7 cellular contexts compared by ENCODE assay signal in the genomic region with DNA sequence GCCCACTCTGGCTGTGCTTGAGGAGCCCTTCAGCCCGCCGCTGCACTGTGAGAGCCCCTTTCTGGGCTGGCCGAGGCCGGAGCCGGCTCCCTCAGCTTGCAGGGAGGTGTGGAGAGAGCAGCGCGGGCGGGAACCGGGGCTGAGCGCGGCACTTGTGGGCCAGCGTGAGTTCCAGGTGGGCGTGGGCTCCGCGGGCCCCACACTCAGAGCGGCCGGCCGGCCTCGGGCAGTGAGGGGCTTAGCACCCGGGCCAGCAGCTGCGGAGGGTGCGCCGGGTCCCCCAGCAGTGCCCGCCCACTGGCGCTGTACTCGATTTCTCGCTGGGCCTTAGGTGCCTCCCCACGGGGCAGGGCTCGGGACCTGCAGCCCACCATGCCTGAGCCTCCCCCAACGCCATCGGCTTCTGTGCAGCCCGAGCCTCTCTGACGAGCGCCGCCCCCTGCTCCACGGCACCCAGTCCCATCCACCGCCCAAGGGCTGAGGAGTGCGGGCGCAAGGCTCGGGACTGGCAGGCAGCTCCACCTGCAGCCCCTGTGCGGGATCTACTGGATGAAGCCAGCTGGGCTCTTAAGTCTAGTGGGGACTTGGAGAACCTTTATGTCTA.
A peak's percentile ranks its signal among the peaks of the same experiment; 100 is the strongest.
DNase-seq lines count a peak whose midpoint lies in the region; ATAC-seq and TF ChIP-seq lines count a peak whose summit lies in the region.
"Not testable (repeated sequence)": the region's sequence is repeated elsewhere in the genome, so short reads cannot be mapped to it uniquely, and the experiment has no call there.

No MANE protein-coding gene starts in this region.

- not testable (repeated sequence) for H2AFZ ChIP-seq in neural cell (ENCODE audit: low read depth, low read length)
- H2AFZ ChIP-seq in smooth muscle cell (ENCODE audit: low read depth): peak overlapping the region; percentile 41

- not testable (repeated sequence) for TF ChIP-seq RAD21 in neural cell (conservative IDR thresholded peaks at IDR 0.05)

- not testable (repeated sequence) for H3K9ac ChIP-seq in endodermal cell (ENCODE audit: extremely low read depth, low read length, poor library complexity, severe bottlenecking); neural cell (ENCODE audit: low read length); smooth muscle cell (ENCODE audit: low read depth)

- H3K36me3 Mint-ChIP-seq in WTC11: peaks cover 15% of the 10 kb centered on the region
- H3K36me3 Mint-ChIP-seq in endodermal cell (ENCODE audit: low read depth): not testable (repeated sequence)

- POLR2A ChIA-PET in WTC11 (lab: Charles Lee): interaction anchor here (0.5 kb wide), 1 partner anchor 258 kb away, joined by 3 read pairs; no protein-coding TSS in a partner anchor

- not testable (repeated sequence) for ATAC-seq in WTC11

- H3K9me2 ChIP-seq in neural cell (ENCODE audit: insufficient read depth, low read length): not testable (repeated sequence)

- not testable (repeated sequence) for H3F3A ChIP-seq in neural cell (ENCODE audit: insufficient read depth, low read length, poor library complexity, severe bottlenecking); smooth muscle cell (ENCODE audit: low read depth)

- not testable (repeated sequence) for TF ChIP-seq EP300 in neural cell (conservative IDR thresholded peaks at IDR 0.05; ENCODE audit: poor library complexity, severe bottlenecking)

- peak overlapping the region; percentile 60 for H3K4me3 Mint-ChIP-seq in WTC11
- peak overlapping the region; percentile 50 for H3K4me3 Mint-ChIP-seq in endodermal cell

- not testable (repeated sequence) for H3K9me3 ChIP-seq in endodermal cell (ENCODE audit: control insufficient read depth, low read length); neural cell (ENCODE audit: low read length); smooth muscle cell (replicated peaks; ENCODE audit: low read depth)

- peak overlapping the region; percentile 33; the same call in 1 of the 2 replicates for H3K4me3 ChIP-seq in H7 (ENCODE audit: insufficient read depth, low read depth, low read length)
- H3K4me3 ChIP-seq in endodermal cell (ENCODE audit: low read length): not testable (repeated sequence)
- H3K4me3 ChIP-seq in iPS-11a (ENCODE audit: low read depth, low read length): peak overlapping the region; percentile 4
- peak overlapping the region; percentile 59 for H3K4me3 ChIP-seq in neural cell (ENCODE audit: low read length)
- H3K4me3 ChIP-seq in smooth muscle cell: peak overlapping the region; percentile 46

- CTCF ChIA-PET in WTC11 (lab: Charles Lee): interaction anchor here (0.6 to 5.0 kb wide), 60 partner anchors 9 to 317 kb away, joined by 3 to 111 read pairs (median 5); a partner anchor contains a TSS

- H3K4me2 ChIP-seq in neural cell (ENCODE audit: low read length): peak overlapping the region; percentile 5
- H3K4me2 ChIP-seq in smooth muscle cell: peak overlapping the region; percentile 87

- not testable (repeated sequence) for H3K4me1 ChIP-seq in endodermal cell (ENCODE audit: control insufficient read depth, insufficient read depth, low read length); smooth muscle cell (ENCODE audit: low read depth)

- H3K4me1 Mint-ChIP-seq in WTC11, endodermal cell: not testable (repeated sequence)

- H3K9me3 Mint-ChIP-seq in WTC11 (peaks cover 30% of the 10 kb centered on the region), endodermal cell (peaks cover 34% of the 10 kb centered on the region)

- not testable (repeated sequence) for DNase-seq in H7; smooth muscle cell (lab: John Stamatoyannopoulos, UW; ENCODE audit: unreplicated experiment)
- DNase-seq in NCI-H748 (lab: John Stamatoyannopoulos, UW; ENCODE audit: unreplicated experiment): peak; percentile 6
- peak; percentile 63 for DNase-seq in WTC11 (ENCODE audit: low spot score)
- DNase-seq in endodermal cell: peak; percentile 85

- peaks cover 14% of the 10 kb centered on the region for H3K27me3 ChIP-seq in H7 (ENCODE audit: control insufficient read depth, insufficient read depth, low read length)
- not testable (repeated sequence) for H3K27me3 ChIP-seq in endodermal cell (ENCODE audit: control insufficient read depth, insufficient read depth, low read length, poor library complexity, severe bottlenecking); smooth muscle cell (ENCODE audit: low read depth)
- H3K27me3 ChIP-seq in neural cell (ENCODE audit: insufficient read depth, low read depth, low read length): peaks cover 15% of the 10 kb centered on the region

- WGBS in endodermal cell (ENCODE audit: insufficient coverage in 1 of 2, insufficient read length in 1 of 2), 2 experiments: 80 to 94% methylated on average over 16 to 41 of the region's 41 CpGs
- 11% methylated on average over 32 of the region's 41 CpGs for WGBS in smooth muscle cell (ENCODE audit: low lambda C conversion rate)

- H3K27ac Mint-ChIP-seq in WTC11, endodermal cell: not testable (repeated sequence)

- not testable (repeated sequence) for TF ChIP-seq CTCF in WTC11 (IDR thresholded peaks at IDR 0.05); smooth muscle cell (IDR thresholded peaks at IDR 0.05; ENCODE audit: borderline replicate concordance, insufficient read depth, poor library complexity, severe bottlenecking)
- peak; percentile 55 for TF ChIP-seq CTCF in endodermal cell (conservative IDR thresholded peaks at IDR 0.05)
- TF ChIP-seq CTCF in neural cell (IDR thresholded peaks at IDR 0.05; ENCODE audit: poor library complexity, severe bottlenecking): peak; percentile 12

- H3K27ac ChIP-seq in endodermal cell (ENCODE audit: low read depth, low read length); neural cell (ENCODE audit: low read length); smooth muscle cell (ENCODE audit: low read depth): not testable (repeated sequence)

- not testable (repeated sequence) for H3K36me3 ChIP-seq in H7 (replicated peaks; ENCODE audit: control insufficient read depth, insufficient read depth, low read length); endodermal cell (ENCODE audit: control insufficient read depth, insufficient read depth, low read length); neural cell (ENCODE audit: insufficient read depth, low read length); smooth muscle cell (ENCODE audit: low read depth)

- H3K79me2 ChIP-seq in neural cell (replicated peaks; ENCODE audit: insufficient read depth, low read length); smooth muscle cell (ENCODE audit: low read depth): not testable (repeated sequence)

- H3K27me3 Mint-ChIP-seq in WTC11 (ENCODE audit: low read depth) (peaks cover 35% of the 10 kb centered on the region), endodermal cell (ENCODE audit: insufficient read depth) (peaks cover 46% of the 10 kb centered on the region)

- H4K20me1 ChIP-seq in neural cell (ENCODE audit: insufficient read depth); smooth muscle cell (ENCODE audit: low read depth): not testable (repeated sequence)

TF ChIP-seq in WTC11, 78 proteins besides CTCF, POLR2A, EP300 and RAD21:
- TF ChIP-seq, protein P1, sequence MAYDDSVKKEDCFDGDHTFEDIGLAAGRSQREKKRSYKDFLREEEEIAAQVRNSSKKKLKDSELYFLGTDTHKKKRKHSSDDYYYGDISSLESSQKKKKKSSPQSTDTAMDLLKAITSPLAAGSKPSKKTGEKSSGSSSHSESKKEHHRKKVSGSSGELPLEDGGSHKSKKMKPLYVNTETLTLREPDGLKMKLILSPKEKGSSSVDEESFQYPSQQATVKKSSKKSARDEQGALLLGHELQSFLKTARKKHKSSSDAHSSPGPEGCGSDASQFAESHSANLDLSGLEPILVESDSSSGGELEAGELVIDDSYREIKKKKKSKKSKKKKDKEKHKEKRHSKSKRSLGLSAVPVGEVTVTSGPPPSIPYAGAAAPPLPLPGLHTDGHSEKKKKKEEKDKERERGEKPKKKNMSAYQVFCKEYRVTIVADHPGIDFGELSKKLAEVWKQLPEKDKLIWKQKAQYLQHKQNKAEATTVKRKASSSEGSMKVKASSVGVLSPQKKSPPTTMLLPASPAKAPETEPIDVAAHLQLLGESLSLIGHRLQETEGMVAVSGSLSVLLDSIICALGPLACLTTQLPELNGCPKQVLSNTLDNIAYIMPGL (CRISPR knock-in tag; IDR thresholded peaks at IDR 0.05): 0 out of 2 replicates have a peak, but pooled peaks have one; percentile 63
